In genomic region chr5:150311015-150311692, GRCh38 we compare ENCODE assay signal across 1 cellular context.
TF ChIP-seq lines count a peak whose summit lies in the region.

No MANE protein-coding gene starts in this region.

TF ChIP-seq in IMR-90, 13 proteins besides CTCF, POLR2A, EP300 and RAD21:
- TF ChIP-seq CEBPB (IDR thresholded peaks at IDR 0.05; ENCODE audit: low read depth, low read length): no peak
- TF ChIP-seq, protein P1, sequence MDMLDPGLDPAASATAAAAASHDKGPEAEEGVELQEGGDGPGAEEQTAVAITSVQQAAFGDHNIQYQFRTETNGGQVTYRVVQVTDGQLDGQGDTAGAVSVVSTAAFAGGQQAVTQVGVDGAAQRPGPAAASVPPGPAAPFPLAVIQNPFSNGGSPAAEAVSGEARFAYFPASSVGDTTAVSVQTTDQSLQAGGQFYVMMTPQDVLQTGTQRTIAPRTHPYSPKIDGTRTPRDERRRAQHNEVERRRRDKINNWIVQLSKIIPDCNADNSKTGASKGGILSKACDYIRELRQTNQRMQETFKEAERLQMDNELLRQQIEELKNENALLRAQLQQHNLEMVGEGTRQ (IDR thresholded peaks at IDR 0.05; ENCODE audit: low read depth, low read length): no peak
- TF ChIP-seq NFE2L2 (IDR thresholded peaks at IDR 0.05; ENCODE audit: low read depth, low read length): no peak
- TF ChIP-seq MAFK (IDR thresholded peaks at IDR 0.05; ENCODE audit: low read depth, low read length): no peak
- TF ChIP-seq FOS (IDR thresholded peaks at IDR 0.05; ENCODE audit: low read depth, low read length): no peak
- TF ChIP-seq BHLHE40 (IDR thresholded peaks at IDR 0.05; ENCODE audit: low read depth, low read length): no peak
- no peak for TF ChIP-seq MAZ (IDR thresholded peaks at IDR 0.05; ENCODE audit: borderline replicate concordance, low read depth, low read length)
- TF ChIP-seq CHD1 (IDR thresholded peaks at IDR 0.05; ENCODE audit: low read depth, low read length): no peak
- no peak for TF ChIP-seq RCOR1 (IDR thresholded peaks at IDR 0.05; ENCODE audit: insufficient replicate concordance, low read length)
- no peak for TF ChIP-seq SMC3 (IDR thresholded peaks at IDR 0.05; ENCODE audit: low read depth, low read length)
- TF ChIP-seq RFX5 (IDR thresholded peaks at IDR 0.05; ENCODE audit: low read depth, low read length): no peak
- TF ChIP-seq, protein P2, sequence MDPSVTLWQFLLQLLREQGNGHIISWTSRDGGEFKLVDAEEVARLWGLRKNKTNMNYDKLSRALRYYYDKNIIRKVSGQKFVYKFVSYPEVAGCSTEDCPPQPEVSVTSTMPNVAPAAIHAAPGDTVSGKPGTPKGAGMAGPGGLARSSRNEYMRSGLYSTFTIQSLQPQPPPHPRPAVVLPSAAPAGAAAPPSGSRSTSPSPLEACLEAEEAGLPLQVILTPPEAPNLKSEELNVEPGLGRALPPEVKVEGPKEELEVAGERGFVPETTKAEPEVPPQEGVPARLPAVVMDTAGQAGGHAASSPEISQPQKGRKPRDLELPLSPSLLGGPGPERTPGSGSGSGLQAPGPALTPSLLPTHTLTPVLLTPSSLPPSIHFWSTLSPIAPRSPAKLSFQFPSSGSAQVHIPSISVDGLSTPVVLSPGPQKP (IDR thresholded peaks at IDR 0.05; ENCODE audit: borderline replicate concordance, low read depth, low read length): no peak
